ENCODE assay signal across 8 cellular contexts in genomic region chr10:70145166-70145665, GRCh38. TPM values are rescaled to one million over a fixed set of nuclear protein-coding genes. Genes with fewer than 3 reads are reported as not detected.
A peak's percentile ranks its signal among the peaks of the same experiment; 100 is the strongest.
DNase-seq lines count a peak whose midpoint lies in the region; ATAC-seq and TF ChIP-seq lines count a peak whose summit lies in the region.

No MANE protein-coding gene starts in this region.

- peaks cover 0 to 22% of the 10 kb centered on the region in 2 donors for H3K36me3 ChIP-seq in gastroesophageal sphincter

- no peaks in the 10 kb centered on the region for H3K9me3 Mint-ChIP-seq in T-helper 1 cell treated with Interleukin-12 subunit alpha and Interleukin-12 subunit beta and Interleukin-4 antibody, amounts not matched to agents 30 μg/mL and 1 μg/mL, for 36 hours

- H3K4me1 Mint-ChIP-seq in T-helper 1 cell treated with Interleukin-12 subunit alpha and Interleukin-12 subunit beta and Interleukin-4 antibody, amounts not matched to agents 30 μg/mL and 1 μg/mL, for 36 hours (ENCODE audit: low read depth) = peaks cover 10% of the 10 kb centered on the region

- peak overlapping the region; percentile 72 for H3K4me3 Mint-ChIP-seq in T-helper 1 cell treated with Interleukin-12 subunit alpha and Interleukin-12 subunit beta and Interleukin-4 antibody, amounts not matched to agents 30 μg/mL and 1 μg/mL, for 36 hours

- no peaks in the 10 kb centered on the region for H3K27me3 ChIP-seq in gastroesophageal sphincter

- DNase-seq in HCEC 1CT = no peak
- DNase-seq in germinal center (ENCODE audit: low spot score) = no peak
- DNase-seq in NOMO-1 treated with DMSO at 0.1 percent for 48 hours (lab: John Stamatoyannopoulos, UW; ENCODE audit: unreplicated experiment) = no peak

- peak overlapping the region; percentile 76 for H3K27ac Mint-ChIP-seq in T-helper 1 cell treated with Interleukin-12 subunit alpha and Interleukin-12 subunit beta and Interleukin-4 antibody, amounts not matched to agents 30 μg/mL and 1 μg/mL, for 36 hours

- no CpG with 5 or more reads among the region's 28 CpGs for whole genome bisulfite sequencing in gastroesophageal sphincter (ENCODE audit: low coverage in 1 of 2), 2 donors

- peaks cover 5 to 38% (median 11%) of the 10 kb centered on the region in 3 donors for H3K4me1 ChIP-seq in gastroesophageal sphincter

- TF ChIP-seq POLR2A in gastroesophageal sphincter (IDR thresholded peaks at IDR 0.05) = no peak

- H3K36me3 Mint-ChIP-seq in T-helper 1 cell treated with Interleukin-12 subunit alpha and Interleukin-12 subunit beta and Interleukin-4 antibody, amounts not matched to agents 30 μg/mL and 1 μg/mL, for 36 hours (ENCODE audit: low read depth) = peaks cover 7% of the 10 kb centered on the region

- H3K27ac ChIP-seq in gastroesophageal sphincter (peak overlapping the region; percentile 82 to 95 (median 90)), skin epidermis (peak overlapping the region; percentile 75 to 97 (median 94))

- TF ChIP-seq EP300 in gastroesophageal sphincter (IDR thresholded peaks at IDR 0.05) = no peak

- no peaks in the 10 kb centered on the region for H3K27me3 Mint-ChIP-seq in T-helper 1 cell treated with Interleukin-12 subunit alpha and Interleukin-12 subunit beta and Interleukin-4 antibody, amounts not matched to agents 30 μg/mL and 1 μg/mL, for 36 hours (ENCODE audit: low read depth)

- no peak for TF ChIP-seq CTCF in gastroesophageal sphincter (IDR thresholded peaks at IDR 0.05)

- no peaks in the 10 kb centered on the region for H3K9me3 ChIP-seq in gastroesophageal sphincter

- ATAC-seq in GM18508 (IDR thresholded peaks at IDR 0.05; ENCODE audit: insufficient read depth, unreplicated experiment) (peak; percentile 5), HG02571 (IDR thresholded peaks at IDR 0.05; ENCODE audit: unreplicated experiment) (peak; percentile 3), gastroesophageal sphincter (peak; percentile 1)

- H3K4me3 ChIP-seq in gastroesophageal sphincter (peak overlapping the region; percentile 77 to 90), skin epidermis (peak overlapping the region; percentile 59 to 90 (median 82))

RNA-seq across cellular contexts. Expression of gene TYSND1, which starts 1.3 kb away (rescaled TPM):
- 10 to 100 TPM in 3 of 4 donors, 1 to 10 TPM in 1; 6.9 to 13.4 (median 11.4) TPM for total RNA-seq in gastroesophageal sphincter

RNA-seq across cellular contexts. Expression of gene AIFM2, which starts 12.6 kb away (rescaled TPM):
- total RNA-seq in gastroesophageal sphincter = 10 to 100 TPM; 11.8 to 23.3 (median 16.9) TPM

RNA-seq across cellular contexts. Expression of gene SAR1A, which starts 25.1 kb away (rescaled TPM):
- 100 to 1,000 TPM in 1 of 4 donors, 10 to 100 TPM in 3; 86.0 to 122 (median 92.6) TPM for total RNA-seq in gastroesophageal sphincter
